ENCODE assay signal across 26 cellular contexts in genomic region chr2:169300617-169301530, GRCh38.
DNase-seq lines count a peak whose midpoint lies in the region; ATAC-seq and TF ChIP-seq lines count a peak whose summit lies in the region.
"Had no signal": no experiment of that assay in that cellular context is flagged by ENCODE, and none has a peak within 500 bp of the region (broad histone marks: within the 10 kb centered on the region; RNA-seq: fewer than 3 reads in every experiment).

No MANE protein-coding gene starts in this region.

- H3K9me3 Mint-ChIP-seq in endodermal cell = no peaks in the 10 kb centered on the region
- H3K9me3 Mint-ChIP-seq: activated CD4-positive, alpha-beta memory T cell treated with anti-CD3 and anti-CD28 coated beads for 36 hours; activated T-helper 1 cell treated with anti-CD3 and anti-CD28 coated beads, Interleukin-12 subunit alpha, Interleukin-12 subunit beta, Interleukin-2, Interleukin-4 antibody, amounts not matched to agents 30 ng/mL and 10 ng/mL and 1 ng/mL, durations not matched to agents 14 hours and 24 hours and 36 hours had no signal

- H3K27me3 ChIP-seq in HUES48 (ENCODE audit: control insufficient read depth, insufficient read depth, low read length) (no peaks in the 10 kb centered on the region), endodermal cell (ENCODE audit: control insufficient read depth, insufficient read depth, low read length, poor library complexity, severe bottlenecking) (no peaks in the 10 kb centered on the region)
- H3K27me3 ChIP-seq: BLaER1 treated with 17β-estradiol and CSF1 and Interleukin-3, amounts not matched to agents 10 nM and 100 nM; gastrocnemius medialis; Peyer's patch had no signal

- H3K4me3 Mint-ChIP-seq in endodermal cell = no peak overlapping the region
- H3K4me3 Mint-ChIP-seq: activated CD4-positive, alpha-beta memory T cell treated with anti-CD3 and anti-CD28 coated beads for 36 hours; activated T-helper 1 cell treated with anti-CD3 and anti-CD28 coated beads, Interleukin-12 subunit alpha, Interleukin-12 subunit beta, Interleukin-2, Interleukin-4 antibody, amounts not matched to agents 30 ng/mL and 10 ng/mL and 1 ng/mL, durations not matched to agents 14 hours and 24 hours and 36 hours; naive thymus-derived CD8-positive, alpha-beta T cell; stimulated activated memory B cell treated with anti-CD40 and anti-IgM and Interleukin-4, amounts not matched to agents 10 μg/mL and 1 μg/mL and 100 μg/mL, for 72 hours; T-helper 17 cell had no signal

- TF ChIP-seq CTCF in endodermal cell (conservative IDR thresholded peaks at IDR 0.05) = no peak

- H3K36me3 Mint-ChIP-seq in endodermal cell (ENCODE audit: low read depth) = no peaks in the 10 kb centered on the region
- H3K36me3 Mint-ChIP-seq: activated CD4-positive, alpha-beta memory T cell treated with anti-CD3 and anti-CD28 coated beads for 36 hours; naive thymus-derived CD8-positive, alpha-beta T cell; stimulated activated memory B cell treated with anti-CD40 and anti-IgM and Interleukin-4, amounts not matched to agents 10 μg/mL and 1 μg/mL and 100 μg/mL, for 72 hours had no signal

- H3K4me1 ChIP-seq in HUES48 (ENCODE audit: control insufficient read depth, insufficient read depth, low read length) (peaks cover 21% of the 10 kb centered on the region), endodermal cell (ENCODE audit: control insufficient read depth, insufficient read depth, low read length) (peaks cover 7% of the 10 kb centered on the region)
- H3K4me1 ChIP-seq: gastrocnemius medialis, Peyer's patch had no signal

- WGBS in endodermal cell (ENCODE audit: insufficient coverage in 1 of 2, insufficient read length in 1 of 2), 2 experiments = 36% methylated on average over 5 of the region's 5 CpGs; no CpG with 5 or more reads in 1 of the 2 experiments

- H3K4me3 ChIP-seq in HUES48 (ENCODE audit: low read depth, low read length) (no peak overlapping the region), endodermal cell (ENCODE audit: low read length) (peak overlapping the region; percentile 7)
- H3K4me3 ChIP-seq: BLaER1 treated with 17β-estradiol and CSF1 and Interleukin-3, amounts not matched to agents 10 nM and 100 nM; gastrocnemius medialis; MG63; Peyer's patch had no signal

- peaks cover 41% of the 10 kb centered on the region for H3K4me1 Mint-ChIP-seq in endodermal cell
- H3K4me1 Mint-ChIP-seq: naive thymus-derived CD8-positive, alpha-beta T cell; stimulated activated memory B cell treated with anti-CD40 and anti-IgM and Interleukin-4, amounts not matched to agents 10 μg/mL and 1 μg/mL and 100 μg/mL, for 72 hours; T-helper 17 cell had no signal

- H3K9ac ChIP-seq in HUES48 (ENCODE audit: low read depth, low read length) = no peak overlapping the region
- H3K9ac ChIP-seq in endodermal cell (ENCODE audit: extremely low read depth, low read length, poor library complexity, severe bottlenecking) = no peak overlapping the region
- H3K9ac ChIP-seq: BLaER1 treated with 17β-estradiol and CSF1 and Interleukin-3, amounts not matched to agents 10 nM and 100 nM had no signal

- peaks cover 2% of the 10 kb centered on the region for H3K27me3 Mint-ChIP-seq in endodermal cell (ENCODE audit: insufficient read depth)
- H3K27me3 Mint-ChIP-seq: stimulated activated memory B cell treated with anti-CD40 and anti-IgM and Interleukin-4, amounts not matched to agents 10 μg/mL and 1 μg/mL and 100 μg/mL, for 72 hours had no signal

- H3K9me3 ChIP-seq in HUES48 (ENCODE audit: control insufficient read depth, insufficient read depth, low read length) (no peaks in the 10 kb centered on the region), endodermal cell (ENCODE audit: control insufficient read depth, low read length) (no peaks in the 10 kb centered on the region)
- H3K9me3 ChIP-seq: gastrocnemius medialis, MG63, Peyer's patch had no signal

- DNase-seq in NCI-H748 (lab: John Stamatoyannopoulos, UW; ENCODE audit: unreplicated experiment) (peak; percentile 75), endodermal cell (no peak), retina (peak; percentile 83), DMS53 treated with DMSO at 0.1 percent for 48 hours (lab: John Stamatoyannopoulos, UW; ENCODE audit: unreplicated experiment) (no peak), NCI-H510A treated with DMSO at 0.1 percent for 48 hours (lab: John Stamatoyannopoulos, UW) (no peak), GOT3 (lab: John Stamatoyannopoulos, UW) (no peak)
- DNase-seq: activated CD4-positive, alpha-beta memory T cell treated with anti-CD3 and anti-CD28 coated beads for 36 hours; activated CD4-positive, CD25-positive, alpha-beta regulatory T cell treated with anti-CD3 and anti-CD28 coated beads, Interleukin-2, amount 50 U/mL, for 72 hours; activated CD8-positive, alpha-beta memory T cell treated with anti-CD3 and anti-CD28 coated beads, Interleukin-2, amount 50 U/mL, for 48 hours; activated naive CD4-positive, alpha-beta T cell treated with Interleukin-2 at 50 U/mL for 16 hours; COR-L47; gastrocnemius medialis; KG1; MG63; naive thymus-derived CD8-positive, alpha-beta T cell; NCI-H1694; NCI-H2171; NCI-H524 treated with DMSO at 0.1 percent for 48 hours; Peyer's patch; SHP77; T-helper 17 cell had no signal

- H3K27ac ChIP-seq in HUES48 (ENCODE audit: low read depth, low read length) (peak overlapping the region; percentile 57), endodermal cell (ENCODE audit: low read depth, low read length) (peak overlapping the region; percentile 51)
- H3K27ac ChIP-seq: BLaER1 treated with 17β-estradiol and CSF1 and Interleukin-3, amounts not matched to agents 10 nM and 100 nM; gastrocnemius medialis; Peyer's patch had no signal

- H3K27ac Mint-ChIP-seq in endodermal cell = no peak overlapping the region
- H3K27ac Mint-ChIP-seq: activated CD4-positive, alpha-beta memory T cell treated with anti-CD3 and anti-CD28 coated beads for 36 hours; activated T-helper 1 cell treated with anti-CD3 and anti-CD28 coated beads, Interleukin-12 subunit alpha, Interleukin-12 subunit beta, Interleukin-2, Interleukin-4 antibody, amounts not matched to agents 30 ng/mL and 10 ng/mL and 1 ng/mL, durations not matched to agents 14 hours and 24 hours and 36 hours; naive thymus-derived CD8-positive, alpha-beta T cell; stimulated activated memory B cell treated with anti-CD40 and anti-IgM and Interleukin-4, amounts not matched to agents 10 μg/mL and 1 μg/mL and 100 μg/mL, for 72 hours; T-helper 17 cell had no signal

- no peak for ATAC-seq in HG03135 (IDR thresholded peaks at IDR 0.05; ENCODE audit: unreplicated experiment)
- ATAC-seq: gastrocnemius medialis; naive thymus-derived CD8-positive, alpha-beta T cell; stimulated activated memory B cell treated with anti-CD40 and anti-IgM and Interleukin-4, amounts not matched to agents 10 μg/mL and 1 μg/mL and 100 μg/mL, for 72 hours; T-helper 17 cell had no signal

- H3K36me3 ChIP-seq in HUES48 (ENCODE audit: control insufficient read depth, insufficient read depth, low read length) (no peaks in the 10 kb centered on the region), endodermal cell (ENCODE audit: control insufficient read depth, insufficient read depth, low read length) (no peaks in the 10 kb centered on the region)
- H3K36me3 ChIP-seq: BLaER1 treated with 17β-estradiol and CSF1 and Interleukin-3, amounts not matched to agents 10 nM and 100 nM; gastrocnemius medialis; MG63; Peyer's patch had no signal

Comparison
In these comparisons a context has a peak if more than half of its experiments do, and no peak if none do; other contexts are left out.
1. DNase-seq: peak in NCI-H748 (single experiment) and retina (single experiment); none in endodermal cell (single experiment), DMS53 treated with DMSO at 0.1 percent for 48 hours (single experiment), NCI-H510A treated with DMSO at 0.1 percent for 48 hours (single experiment) and GOT3 (single experiment).